ENCODE assay signal across 1 cellular context in the genomic region with DNA sequence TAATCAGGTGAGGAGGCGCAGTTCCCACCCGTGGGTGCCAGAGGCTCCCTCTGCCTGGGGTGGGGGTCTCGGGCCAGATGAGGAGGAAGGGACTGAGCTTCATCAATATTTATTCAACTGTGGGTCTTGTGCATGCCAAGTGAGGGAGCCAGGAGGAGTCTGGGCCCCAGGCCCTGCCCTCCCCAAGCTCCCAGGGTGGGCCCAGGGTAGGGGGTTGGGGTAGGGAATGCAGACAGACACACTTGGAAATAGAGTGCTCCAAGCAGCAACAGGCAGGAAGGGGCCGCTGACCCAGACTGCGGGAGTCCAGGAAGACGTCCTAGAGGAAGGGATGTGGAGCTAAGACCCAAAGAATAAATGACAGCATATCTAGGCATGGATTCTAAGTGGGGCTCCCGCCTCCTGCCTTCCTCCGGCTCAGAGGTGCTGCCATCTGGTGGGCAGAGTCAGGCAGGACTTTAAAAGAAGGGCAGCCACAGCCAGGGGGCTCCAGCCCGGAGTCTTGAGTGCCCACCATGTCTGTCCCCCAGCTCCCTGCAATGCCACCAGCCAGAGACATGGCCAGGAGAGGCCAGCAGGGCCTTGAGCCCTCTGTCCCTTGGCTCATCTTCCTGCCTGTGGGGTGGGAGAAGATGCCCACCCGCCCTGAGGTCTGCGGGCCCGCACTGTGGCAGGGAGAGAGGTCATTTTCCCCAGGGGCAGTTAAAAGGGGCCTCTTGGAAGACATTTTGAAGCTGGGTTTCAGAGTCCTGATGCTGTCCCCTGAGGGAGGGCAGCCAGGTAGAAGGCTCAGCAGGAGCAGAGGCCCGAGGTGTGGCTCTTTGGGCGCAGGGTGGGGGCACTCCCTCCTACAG.
TF ChIP-seq lines count a peak whose summit lies in the region.

No MANE protein-coding gene starts in this region.

TF ChIP-seq in H1, 55 proteins besides CTCF, POLR2A, EP300 and RAD21:
- TF ChIP-seq CEBPB (IDR thresholded peaks at IDR 0.05; ENCODE audit: low read depth, low read length): no peak
- no peak for TF ChIP-seq FOSL1 (IDR thresholded peaks at IDR 0.05; ENCODE audit: insufficient read depth, low read depth, low read length)
- peak; percentile 56; the same call in 1 of the 2 replicates for TF ChIP-seq YY1 (IDR thresholded peaks at IDR 0.05; ENCODE audit: low read depth, low read length)
- no peak for TF ChIP-seq KDM5A (IDR thresholded peaks at IDR 0.05; ENCODE audit: low read length)
- no peak for TF ChIP-seq ASH2L (IDR thresholded peaks at IDR 0.05; ENCODE audit: low read length)
- TF ChIP-seq CHD1 (IDR thresholded peaks at IDR 0.05; ENCODE audit: low read depth, low read length): no peak
- no peak for TF ChIP-seq TEAD4 (IDR thresholded peaks at IDR 0.05; ENCODE audit: low read depth, low read length)
- TF ChIP-seq, protein P1, sequence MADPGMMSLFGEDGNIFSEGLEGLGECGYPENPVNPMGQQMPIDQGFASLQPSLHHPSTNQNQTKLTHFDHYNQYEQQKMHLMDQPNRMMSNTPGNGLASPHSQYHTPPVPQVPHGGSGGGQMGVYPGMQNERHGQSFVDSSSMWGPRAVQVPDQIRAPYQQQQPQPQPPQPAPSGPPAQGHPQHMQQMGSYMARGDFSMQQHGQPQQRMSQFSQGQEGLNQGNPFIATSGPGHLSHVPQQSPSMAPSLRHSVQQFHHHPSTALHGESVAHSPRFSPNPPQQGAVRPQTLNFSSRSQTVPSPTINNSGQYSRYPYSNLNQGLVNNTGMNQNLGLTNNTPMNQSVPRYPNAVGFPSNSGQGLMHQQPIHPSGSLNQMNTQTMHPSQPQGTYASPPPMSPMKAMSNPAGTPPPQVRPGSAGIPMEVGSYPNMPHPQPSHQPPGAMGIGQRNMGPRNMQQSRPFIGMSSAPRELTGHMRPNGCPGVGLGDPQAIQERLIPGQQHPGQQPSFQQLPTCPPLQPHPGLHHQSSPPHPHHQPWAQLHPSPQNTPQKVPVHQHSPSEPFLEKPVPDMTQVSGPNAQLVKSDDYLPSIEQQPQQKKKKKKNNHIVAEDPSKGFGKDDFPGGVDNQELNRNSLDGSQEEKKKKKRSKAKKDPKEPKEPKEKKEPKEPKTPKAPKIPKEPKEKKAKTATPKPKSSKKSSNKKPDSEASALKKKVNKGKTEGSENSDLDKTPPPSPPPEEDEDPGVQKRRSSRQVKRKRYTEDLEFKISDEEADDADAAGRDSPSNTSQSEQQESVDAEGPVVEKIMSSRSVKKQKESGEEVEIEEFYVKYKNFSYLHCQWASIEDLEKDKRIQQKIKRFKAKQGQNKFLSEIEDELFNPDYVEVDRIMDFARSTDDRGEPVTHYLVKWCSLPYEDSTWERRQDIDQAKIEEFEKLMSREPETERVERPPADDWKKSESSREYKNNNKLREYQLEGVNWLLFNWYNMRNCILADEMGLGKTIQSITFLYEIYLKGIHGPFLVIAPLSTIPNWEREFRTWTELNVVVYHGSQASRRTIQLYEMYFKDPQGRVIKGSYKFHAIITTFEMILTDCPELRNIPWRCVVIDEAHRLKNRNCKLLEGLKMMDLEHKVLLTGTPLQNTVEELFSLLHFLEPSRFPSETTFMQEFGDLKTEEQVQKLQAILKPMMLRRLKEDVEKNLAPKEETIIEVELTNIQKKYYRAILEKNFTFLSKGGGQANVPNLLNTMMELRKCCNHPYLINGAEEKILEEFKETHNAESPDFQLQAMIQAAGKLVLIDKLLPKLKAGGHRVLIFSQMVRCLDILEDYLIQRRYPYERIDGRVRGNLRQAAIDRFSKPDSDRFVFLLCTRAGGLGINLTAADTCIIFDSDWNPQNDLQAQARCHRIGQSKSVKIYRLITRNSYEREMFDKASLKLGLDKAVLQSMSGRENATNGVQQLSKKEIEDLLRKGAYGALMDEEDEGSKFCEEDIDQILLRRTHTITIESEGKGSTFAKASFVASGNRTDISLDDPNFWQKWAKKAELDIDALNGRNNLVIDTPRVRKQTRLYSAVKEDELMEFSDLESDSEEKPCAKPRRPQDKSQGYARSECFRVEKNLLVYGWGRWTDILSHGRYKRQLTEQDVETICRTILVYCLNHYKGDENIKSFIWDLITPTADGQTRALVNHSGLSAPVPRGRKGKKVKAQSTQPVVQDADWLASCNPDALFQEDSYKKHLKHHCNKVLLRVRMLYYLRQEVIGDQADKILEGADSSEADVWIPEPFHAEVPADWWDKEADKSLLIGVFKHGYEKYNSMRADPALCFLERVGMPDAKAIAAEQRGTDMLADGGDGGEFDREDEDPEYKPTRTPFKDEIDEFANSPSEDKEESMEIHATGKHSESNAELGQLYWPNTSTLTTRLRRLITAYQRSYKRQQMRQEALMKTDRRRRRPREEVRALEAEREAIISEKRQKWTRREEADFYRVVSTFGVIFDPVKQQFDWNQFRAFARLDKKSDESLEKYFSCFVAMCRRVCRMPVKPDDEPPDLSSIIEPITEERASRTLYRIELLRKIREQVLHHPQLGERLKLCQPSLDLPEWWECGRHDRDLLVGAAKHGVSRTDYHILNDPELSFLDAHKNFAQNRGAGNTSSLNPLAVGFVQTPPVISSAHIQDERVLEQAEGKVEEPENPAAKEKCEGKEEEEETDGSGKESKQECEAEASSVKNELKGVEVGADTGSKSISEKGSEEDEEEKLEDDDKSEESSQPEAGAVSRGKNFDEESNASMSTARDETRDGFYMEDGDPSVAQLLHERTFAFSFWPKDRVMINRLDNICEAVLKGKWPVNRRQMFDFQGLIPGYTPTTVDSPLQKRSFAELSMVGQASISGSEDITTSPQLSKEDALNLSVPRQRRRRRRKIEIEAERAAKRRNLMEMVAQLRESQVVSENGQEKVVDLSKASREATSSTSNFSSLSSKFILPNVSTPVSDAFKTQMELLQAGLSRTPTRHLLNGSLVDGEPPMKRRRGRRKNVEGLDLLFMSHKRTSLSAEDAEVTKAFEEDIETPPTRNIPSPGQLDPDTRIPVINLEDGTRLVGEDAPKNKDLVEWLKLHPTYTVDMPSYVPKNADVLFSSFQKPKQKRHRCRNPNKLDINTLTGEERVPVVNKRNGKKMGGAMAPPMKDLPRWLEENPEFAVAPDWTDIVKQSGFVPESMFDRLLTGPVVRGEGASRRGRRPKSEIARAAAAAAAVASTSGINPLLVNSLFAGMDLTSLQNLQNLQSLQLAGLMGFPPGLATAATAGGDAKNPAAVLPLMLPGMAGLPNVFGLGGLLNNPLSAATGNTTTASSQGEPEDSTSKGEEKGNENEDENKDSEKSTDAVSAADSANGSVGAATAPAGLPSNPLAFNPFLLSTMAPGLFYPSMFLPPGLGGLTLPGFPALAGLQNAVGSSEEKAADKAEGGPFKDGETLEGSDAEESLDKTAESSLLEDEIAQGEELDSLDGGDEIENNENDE (IDR thresholded peaks at IDR 0.05; ENCODE audit: insufficient replicate concordance, low read length): no peak
- TF ChIP-seq TAF7 (optimal IDR thresholded peaks at IDR 0.05; ENCODE audit: borderline replicate concordance, low read depth, low read length): no peak
- no peak for TF ChIP-seq POU5F1 (IDR thresholded peaks at IDR 0.05; ENCODE audit: low read depth, low read length)
- TF ChIP-seq POLR2AphosphoS5 (IDR thresholded peaks at IDR 0.05; ENCODE audit: low read depth, low read length): no peak
- TF ChIP-seq HDAC6 (IDR thresholded peaks at IDR 0.05; ENCODE audit: low read depth, low read length): no peak
- TF ChIP-seq SIN3A (conservative IDR thresholded peaks at IDR 0.05 in 1 of 2, IDR thresholded peaks at IDR 0.05 in 1 of 2; ENCODE audit: low read depth in 1 of 2, low read length in 2 of 2): peak in 1 of 2 experiments; percentile 50; a peak in 1 of 4 replicates
- TF ChIP-seq RNF2 (IDR thresholded peaks at IDR 0.05; ENCODE audit: borderline replicate concordance, low read depth, low read length, missing control alignments, poor library complexity, severe bottlenecking): no peak
- no peak for TF ChIP-seq CTBP2 (IDR thresholded peaks at IDR 0.05; ENCODE audit: borderline replicate concordance, insufficient read depth, insufficient read length, low read length)
- TF ChIP-seq, protein P2, sequence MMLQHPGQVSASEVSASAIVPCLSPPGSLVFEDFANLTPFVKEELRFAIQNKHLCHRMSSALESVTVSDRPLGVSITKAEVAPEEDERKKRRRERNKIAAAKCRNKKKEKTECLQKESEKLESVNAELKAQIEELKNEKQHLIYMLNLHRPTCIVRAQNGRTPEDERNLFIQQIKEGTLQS (IDR thresholded peaks at IDR 0.05; ENCODE audit: insufficient read depth, low read depth, low read length): 0 out of 2 replicates have a peak, but pooled peaks have one; percentile 3
- no peak for TF ChIP-seq NANOG (IDR thresholded peaks at IDR 0.05; ENCODE audit: insufficient read depth, low read depth, low read length, poor library complexity, severe bottlenecking)
- TF ChIP-seq RXRA (IDR thresholded peaks at IDR 0.05; ENCODE audit: insufficient read depth, low read depth, low read length): no peak
- no peak for TF ChIP-seq BACH1 (IDR thresholded peaks at IDR 0.05; ENCODE audit: low read length)
- no peak for TF ChIP-seq SIRT6 (IDR thresholded peaks at IDR 0.05; ENCODE audit: low read length)
- TF ChIP-seq KDM1A (IDR thresholded peaks at IDR 0.05; ENCODE audit: borderline replicate concordance, low read length): no peak
- no peak for TF ChIP-seq TBP (IDR thresholded peaks at IDR 0.05; ENCODE audit: low read depth, low read length)
- TF ChIP-seq JUND (IDR thresholded peaks at IDR 0.05; ENCODE audit: low read length): peak; percentile 28; the same call in 1 of the 2 replicates
- no peak for TF ChIP-seq CHD2 (IDR thresholded peaks at IDR 0.05; ENCODE audit: low read length)
- no peak for TF ChIP-seq BCL11A (IDR thresholded peaks at IDR 0.05; ENCODE audit: low read depth in 2 of 2, low read length in 2 of 2)
- TF ChIP-seq GTF2F1 (IDR thresholded peaks at IDR 0.05; ENCODE audit: borderline replicate concordance, low read depth, low read length): no peak
- TF ChIP-seq, protein P3, sequence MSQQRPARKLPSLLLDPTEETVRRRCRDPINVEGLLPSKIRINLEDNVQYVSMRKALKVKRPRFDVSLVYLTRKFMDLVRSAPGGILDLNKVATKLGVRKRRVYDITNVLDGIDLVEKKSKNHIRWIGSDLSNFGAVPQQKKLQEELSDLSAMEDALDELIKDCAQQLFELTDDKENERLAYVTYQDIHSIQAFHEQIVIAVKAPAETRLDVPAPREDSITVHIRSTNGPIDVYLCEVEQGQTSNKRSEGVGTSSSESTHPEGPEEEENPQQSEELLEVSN (IDR thresholded peaks at IDR 0.05): no peak
- no peak for TF ChIP-seq CBX8 (IDR thresholded peaks at IDR 0.05; ENCODE audit: borderline replicate concordance, low read depth, low read length)
- TF ChIP-seq PHF8 (conservative IDR thresholded peaks at IDR 0.05; ENCODE audit: low read depth, low read length): no peak
- no peak for TF ChIP-seq RFX5 (IDR thresholded peaks at IDR 0.05; ENCODE audit: borderline replicate concordance, low read depth, low read length)
- TF ChIP-seq NRF1 (IDR thresholded peaks at IDR 0.05; ENCODE audit: low read depth, low read length): no peak
- TF ChIP-seq HDAC2 (IDR thresholded peaks at IDR 0.05; ENCODE audit: borderline replicate concordance in 1 of 2, low read depth in 2 of 2, low read length in 2 of 2): no peak
- no peak for TF ChIP-seq GABPA (IDR thresholded peaks at IDR 0.05; ENCODE audit: borderline replicate concordance, insufficient read depth, low read length)
